8 cellular contexts compared by ENCODE assay signal in the genomic region with DNA sequence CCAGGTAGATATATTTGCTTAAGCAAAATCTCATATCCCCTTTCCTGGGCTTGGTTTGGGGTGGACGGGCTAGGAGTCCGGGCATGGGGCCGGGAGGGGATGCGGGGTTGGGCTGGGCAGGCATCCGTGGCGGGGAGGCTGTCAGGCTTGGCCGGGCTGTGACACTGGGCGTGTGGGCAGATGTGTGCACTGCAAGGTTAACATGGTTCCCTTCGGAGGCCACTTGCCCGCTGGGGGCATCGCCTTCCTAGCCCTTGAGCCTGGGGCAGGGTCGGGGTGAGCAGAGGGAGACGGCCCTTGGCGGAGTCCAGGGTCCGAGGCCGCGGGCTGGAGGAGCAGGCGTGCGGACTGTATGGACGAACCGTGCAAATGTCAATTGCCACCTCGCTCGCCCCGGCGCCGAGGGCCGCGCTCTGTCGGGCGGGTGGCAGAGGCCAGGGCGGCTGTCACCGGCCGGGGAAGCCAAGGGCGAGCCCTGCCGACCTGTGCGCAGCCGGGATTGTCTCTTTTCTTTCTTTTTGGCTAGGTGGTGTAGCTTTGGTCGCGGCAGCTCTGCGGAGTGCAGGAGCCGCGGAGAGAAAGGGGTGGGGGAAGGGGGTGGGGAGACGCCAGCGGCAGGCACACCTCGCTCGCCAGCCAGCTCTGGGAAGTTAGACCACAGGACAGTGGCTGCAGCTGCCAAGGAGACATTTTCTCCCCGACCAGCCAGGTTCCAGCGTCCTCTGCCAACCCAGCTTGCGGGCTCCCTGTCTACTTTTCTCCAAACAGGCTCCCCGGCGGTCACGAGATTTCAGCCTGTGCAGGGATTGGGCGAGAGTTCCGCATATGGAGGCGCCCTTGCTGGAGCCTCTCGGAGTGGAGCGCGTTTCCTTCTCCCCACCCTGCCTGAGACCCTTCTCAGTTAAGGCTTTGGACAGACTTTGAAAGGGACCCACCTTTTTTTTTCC. TPM values are rescaled to one million over a fixed set of nuclear protein-coding genes. Genes with fewer than 3 reads are reported as not detected.
A peak's percentile ranks its signal among the peaks of the same experiment; 100 is the strongest.
DNase-seq lines count a peak whose midpoint lies in the region; ATAC-seq, FAIRE-seq and TF ChIP-seq lines count a peak whose summit lies in the region.

No MANE protein-coding gene starts in this region.

- no peak; the same call in 1 of the 2 replicates for TF ChIP-seq RAD21 in HepG2 (CRISPR knock-in tag; IDR thresholded peaks at IDR 0.05)

- whole genome bisulfite sequencing in HepG2 (ENCODE audit: low lambda C conversion rate): 0% methylated on average over 20 of the region's 58 CpGs

- peak overlapping the region; percentile 94 for H3K27ac Mint-ChIP-seq in activated CD4-positive, alpha-beta T cell treated with anti-CD3 and anti-CD28 coated beads, Interleukin-2, amount 10 ng/mL, durations not matched to agents 7 days and 5 days

- BruUV-seq in HepG2 (replicated peaks; lab: Mats Ljungman, UMichigan): no TSS peak

- intact Hi-C loops in HepG2 (cut with micrococcal nuclease; ENCODE audit: unreplicated experiment): no loop called here

- H3K27me3 ChIP-seq in HepG2 (ENCODE audit: control insufficient read depth in 1 of 2, insufficient read depth in 2 of 2, low read length in 2 of 2): no peaks in the 10 kb centered on the region; a peak in 1 of 5 replicates

- H3K4me1 Mint-ChIP-seq in activated CD4-positive, alpha-beta T cell treated with anti-CD3 and anti-CD28 coated beads, Interleukin-2, amount 10 ng/mL, durations not matched to agents 7 days and 5 days: peaks cover 30% of the 10 kb centered on the region

- peak overlapping the region; percentile 93 for H3K4me3 Mint-ChIP-seq in activated CD4-positive, alpha-beta T cell treated with anti-CD3 and anti-CD28 coated beads, Interleukin-2, amount 10 ng/mL, durations not matched to agents 7 days and 5 days

- H3K36me3 Mint-ChIP-seq in activated CD4-positive, alpha-beta T cell treated with anti-CD3 and anti-CD28 coated beads, Interleukin-2, amount 10 ng/mL, durations not matched to agents 7 days and 5 days (ENCODE audit: low read depth): peaks cover 17% of the 10 kb centered on the region

- peaks cover 26% of the 10 kb centered on the region; the same call in 1 of the 2 replicates for H3K4me1 ChIP-seq in HepG2 (ENCODE audit: insufficient read depth, low read length)

- in situ Hi-C loops in HepG2 (cut with HindIII; ENCODE audit: extremely low pct_ligation_motif_present, low pct_unique_long_range_greater_than_20kb): no loop called here

- FAIRE-seq in HepG2 (lab: Jason Lieb, UNC): peak; percentile 75

- peak overlapping the region; percentile 76 for H3K9ac ChIP-seq in HepG2 (ENCODE audit: insufficient read depth, low read depth, low read length)

- peak overlapping the region; percentile 89 for H3K27ac ChIP-seq in HepG2 (ENCODE audit: extremely low read length, insufficient read depth, low read length)

- peak; percentile 39 for ATAC-seq in GM19023 (IDR thresholded peaks at IDR 0.05; ENCODE audit: unreplicated experiment)
- ATAC-seq in HG03280 (IDR thresholded peaks at IDR 0.05; ENCODE audit: unreplicated experiment): peak; percentile 33
- peak; percentile 73 for ATAC-seq in HepG2

- H3K9me3 ChIP-seq in HepG2 (ENCODE audit: low read length): no peaks in the 10 kb centered on the region

- H3K27me3 Mint-ChIP-seq in activated CD4-positive, alpha-beta T cell treated with anti-CD3 and anti-CD28 coated beads, Interleukin-2, amount 10 ng/mL, durations not matched to agents 7 days and 5 days: no peaks in the 10 kb centered on the region

- H3K79me2 ChIP-seq in HepG2 (ENCODE audit: insufficient read depth, low read length): peaks cover 14% of the 10 kb centered on the region

- peak overlapping the region; percentile 85 for H3K4me2 ChIP-seq in HepG2 (ENCODE audit: low read depth, low read length)

- H4K20me1 ChIP-seq in HepG2 (ENCODE audit: insufficient read depth, low read length): 0 out of 2 replicates have a peak, but pooled peaks cover 2% of the 10 kb centered on the region

- peak overlapping the region; percentile 91 to 97 (median 93) for H3K4me3 ChIP-seq in HepG2 (replicated peaks in 1 of 3; ENCODE audit: insufficient read depth in 1 of 3, low read depth in 2 of 3, low read length in 3 of 3)

- TF ChIP-seq EP300 in HepG2 (IDR thresholded peaks at IDR 0.05; ENCODE audit: low read depth in 2 of 2, low read length in 2 of 2) (no peak), HepG2 (CRISPR knock-in tag; IDR thresholded peaks at IDR 0.05; ENCODE audit: borderline replicate concordance) (no peak)

- peak; percentile 51 to 53 for DNase-seq in AML-193 (lab: John Stamatoyannopoulos, UW)
- DNase-seq in NCI-H526 (lab: John Stamatoyannopoulos, UW): peak; percentile 65 to 81
- DNase-seq in activated CD4-positive, alpha-beta T cell treated with anti-CD3 and anti-CD28 coated beads, Interleukin-2, amount 10 ng/mL, durations not matched to agents 7 days and 5 days: peak; percentile 77
- DNase-seq in dedifferentiated amniotic fluid mesenchymal stem cell (ENCODE audit: extremely low spot score): peak; percentile 65
- peak; percentile 66 for DNase-seq in HepG2 (ENCODE audit: low spot score)
- peak; percentile 56 to 58 for DNase-seq in stimulated activated CD4-positive, alpha-beta T cell treated with anti-CD3 and anti-CD28 coated beads, Interleukin-2, amount 100 ng/mL, for 48 hours

- CTCF ChIA-PET in activated CD4-positive, alpha-beta T cell treated with anti-CD3 and anti-CD28 coated beads, Interleukin-2, amount 10 ng/mL, durations not matched to agents 7 days and 5 days (lab: Charles Lee): no interaction called here
- CTCF ChIA-PET in HepG2 (lab: Yijun Ruan, JAX; ENCODE audit: low intra/inter-chr PET ratio, low total read pairs): no interaction called here

- H3K9me3 Mint-ChIP-seq in activated CD4-positive, alpha-beta T cell treated with anti-CD3 and anti-CD28 coated beads, Interleukin-2, amount 10 ng/mL, durations not matched to agents 7 days and 5 days: no peaks in the 10 kb centered on the region

- TF ChIP-seq POLR2A in HepG2 (IDR thresholded peaks at IDR 0.05; ENCODE audit: insufficient read depth in 1 of 2, low read depth in 2 of 2, low read length in 2 of 2): peak; percentile 71 to 79

- POLR2A ChIA-PET in activated CD4-positive, alpha-beta T cell treated with anti-CD3 and anti-CD28 coated beads, Interleukin-2, amount 10 ng/mL, durations not matched to agents 7 days and 5 days (lab: Charles Lee): no interaction called here
- POLR2A ChIA-PET in HepG2 (lab: Yijun Ruan, JAX): interaction anchor here (1.0 to 2.2 kb wide), 4 partner anchors 9 to 886 kb away, joined by 3 to 6 read pairs (median 3); no protein-coding TSS in a partner anchor

- no peak overlapping the region for H2AFZ ChIP-seq in HepG2 (ENCODE audit: low read length)

- TF ChIP-seq CTCF in HepG2 (CRISPR knock-in tag; IDR thresholded peaks at IDR 0.05): 0 out of 2 replicates have a peak, but pooled peaks have one; percentile 10

- H3K36me3 ChIP-seq in HepG2 (replicated peaks in 1 of 2; ENCODE audit: control insufficient read depth in 1 of 2, insufficient read depth in 2 of 2, low read length in 2 of 2): no peaks in the 10 kb centered on the region

TF ChIP-seq in HepG2, 621 proteins besides CTCF, POLR2A, EP300 and RAD21 (continues in another document):
- TF ChIP-seq XBP1 (CRISPR knock-in tag; IDR thresholded peaks at IDR 0.05): no peak
- peak; percentile 62 for TF ChIP-seq NFYC (CRISPR knock-in tag; IDR thresholded peaks at IDR 0.05)
- TF ChIP-seq ZNF777 (CRISPR knock-in tag; IDR thresholded peaks at IDR 0.05): peak; percentile 42; the same call in 1 of the 2 replicates
- peak; percentile 86 for TF ChIP-seq AGO2 (optimal IDR thresholded peaks at IDR 0.05; ENCODE audit: low read depth, low read length)
- TF ChIP-seq ATF7-NPFF (CRISPR knock-in tag; IDR thresholded peaks at IDR 0.05; ENCODE audit: low read depth): 0 out of 2 replicates have a peak, but pooled peaks have one; percentile 39
- TF ChIP-seq BCL6 (CRISPR knock-in tag; IDR thresholded peaks at IDR 0.05): no peak

RNA-seq across cellular contexts. Expression of gene RCOR3, which starts 1.3 kb away (rescaled TPM):
- total RNA-seq in activated CD4-positive, alpha-beta T cell treated with anti-CD3 and anti-CD28 coated beads, Interleukin-2, amount 10 ng/mL, durations not matched to agents 7 days and 5 days: 10 to 100 TPM; 47.0 to 56.0 TPM
- total RNA-seq in HepG2 (2016; rRNA removed; fragmentation: Illumina TruSeq; extraction: Trizol): 9.6 and 16.8 TPM in 2 replicates
- total RNA-seq in HepG2 (2016; cell fraction: cytosol; rRNA removed; fragmentation: Illumina TruSeq; extraction: Trizol; ENCODE audit: low read depth): 11.1 and 13.3 TPM in 2 replicates
- 12.4 and 14.9 TPM in 2 replicates for total RNA-seq in HepG2 (2016; cell fraction: insoluble cytoplasmic fraction; rRNA removed; fragmentation: Illumina TruSeq; extraction: Trizol)
- total RNA-seq in HepG2 (2016; cell fraction: membrane; rRNA removed; fragmentation: Illumina TruSeq; extraction: Trizol): 12.8 and 13.2 TPM in 2 replicates
- total RNA-seq in HepG2 (2016; cell fraction: nucleus; rRNA removed; fragmentation: Illumina TruSeq; extraction: Trizol): 37.0 and 37.3 TPM in 2 replicates
- 31.6 and 34.3 TPM in 2 replicates for polyA plus RNA-seq in HepG2 (2011; rRNA removed)
- polyA plus RNA-seq in HepG2 (2011; cell fraction: cytosol; rRNA removed): 13.2 and 15.9 TPM in 2 replicates
- 49.0 and 54.1 TPM in 2 replicates for polyA plus RNA-seq in HepG2 (2011; cell fraction: nucleus; rRNA removed)
- 24.5 and 27.6 TPM in 2 replicates for polyA plus RNA-seq in HepG2 (2012)
- polyA plus RNA-seq in HepG2 (2016; cell fraction: cytosol; fragmentation: Illumina TruSeq; extraction: Trizol; ENCODE audit: low read depth): 8.8 and 10.5 TPM in 2 replicates
- polyA plus RNA-seq in HepG2 (2016; cell fraction: insoluble cytoplasmic fraction; fragmentation: Illumina TruSeq; extraction: Trizol; ENCODE audit: low read depth): 15.7 and 15.9 TPM in 2 replicates
- polyA plus RNA-seq in HepG2 (2016; cell fraction: membrane; fragmentation: Illumina TruSeq; extraction: Trizol; ENCODE audit: low read depth): 11.1 and 11.7 TPM in 2 replicates
- polyA plus RNA-seq in HepG2 (2016; cell fraction: nucleus; fragmentation: Illumina TruSeq; extraction: Trizol; ENCODE audit: insufficient read depth, low read depth): 58.1 and 59.2 TPM in 2 replicates
- polyA minus RNA-seq in HepG2 (2011; rRNA and poly(A)+ RNA removed; ENCODE audit: low replicate concordance): 35.3 and 54.6 TPM in 2 replicates
- polyA minus RNA-seq in HepG2 (2011; cell fraction: cytosol; rRNA and poly(A)+ RNA removed): 16.8 and 20.4 TPM in 2 replicates
- polyA minus RNA-seq in HepG2 (2011; cell fraction: nucleus; rRNA and poly(A)+ RNA removed): 161 and 193 TPM in 2 replicates

Comparison
In these comparisons a context has a peak if more than half of its experiments do, and no peak if none do; other contexts are left out.
1. Peak in every context shown above with its lines: DNase-seq, ATAC-seq, H3K4me3 ChIP-seq and H3K27ac ChIP-seq.